ENCODE assay signal across 8 cellular contexts in the genomic region with DNA sequence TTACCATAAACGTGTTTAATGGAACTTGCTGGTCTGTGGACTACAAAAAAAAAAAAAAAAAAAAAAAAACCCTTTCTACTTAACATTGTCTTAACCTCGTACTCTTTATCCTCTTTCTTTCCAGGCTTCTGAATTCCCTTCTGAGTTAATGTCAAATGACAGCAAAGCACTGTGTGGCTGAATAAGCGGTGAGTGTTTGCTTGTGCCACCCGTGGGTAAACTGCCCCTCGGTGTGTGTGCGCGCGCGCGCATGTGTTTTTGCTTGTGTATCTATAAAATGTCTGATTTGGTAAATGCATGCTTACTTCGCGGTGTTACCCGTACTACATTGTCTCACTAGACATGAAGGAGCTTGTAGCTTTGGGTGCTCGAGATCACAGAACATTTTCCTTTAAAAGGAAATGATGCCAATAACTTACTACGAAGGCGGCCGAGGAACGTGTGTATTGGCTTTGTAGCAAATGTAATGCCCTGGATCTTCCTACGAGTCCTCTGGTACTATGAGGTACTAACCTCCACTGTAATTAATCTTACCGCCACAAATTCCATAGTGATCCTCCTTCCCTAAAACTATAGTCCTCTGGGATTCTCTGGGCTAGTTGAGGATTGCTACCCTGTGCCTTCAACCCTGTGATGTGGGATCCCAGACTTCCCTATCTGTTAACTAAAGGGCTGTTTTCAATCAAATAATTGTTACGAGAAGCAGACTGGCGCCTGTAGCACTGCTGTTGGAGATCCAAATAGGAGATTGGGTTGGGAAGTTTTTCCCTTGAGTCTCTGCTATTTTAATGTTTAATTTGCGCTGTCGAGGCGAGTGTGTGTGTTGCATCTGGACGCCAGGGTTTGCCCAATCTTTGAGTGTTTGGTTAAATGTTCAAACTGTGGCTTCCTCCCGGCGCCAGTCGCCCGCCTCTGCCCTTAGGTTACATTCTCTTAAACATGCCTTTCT. TPM values are rescaled to one million over a fixed set of nuclear protein-coding genes. Genes with fewer than 3 reads are reported as not detected.
DNase-seq lines count a peak whose midpoint lies in the region; ATAC-seq lines count a peak whose summit lies in the region.

No MANE protein-coding gene starts in this region.

- peak; percentile 63 for DNase-seq in DMS114 treated with DMSO at 0.1 percent for 48 hours (lab: John Stamatoyannopoulos, UW; ENCODE audit: unreplicated experiment)
- peak; percentile 45 for DNase-seq in MV-4-11 (lab: John Stamatoyannopoulos, UW)
- DNase-seq in T-helper 2 cell = peak in 4 of 5 experiments; percentile 37 to 77 (median 41)
- DNase-seq in caudate nucleus (lab: John Stamatoyannopoulos, UW) = peak in 6 of 61 donors; percentile 11 to 32 (median 25)
- peak; percentile 67 for DNase-seq in left lobe of liver (ENCODE audit: low spot score)
- DNase-seq in stimulated activated CD8-positive, alpha-beta memory T cell treated with anti-CD3 and anti-CD28 coated beads, Interleukin-4, amount 100 ng/mL, for 24 hours (ENCODE audit: low read depth) = peak; percentile 30

- ATAC-seq in left lobe of liver (no peak), GM18520 (IDR thresholded peaks at IDR 0.05; ENCODE audit: unreplicated experiment) (no peak), HG03045 (IDR thresholded peaks at IDR 0.05; ENCODE audit: unreplicated experiment) (no peak)

- H3K27ac ChIP-seq in caudate nucleus (ENCODE audit: low read depth, low read length) = peak overlapping the region; percentile 82

RNA-seq across cellular contexts. Expression of gene ID2, which starts 1.1 kb away (rescaled TPM):
- total RNA-seq in left lobe of liver = 121 TPM
